Comparison of ENCODE assay signal across 10 cellular contexts in genomic region chr3:38038447-38038911, GRCh38. TPM values are rescaled to one million over a fixed set of nuclear protein-coding genes. Genes with fewer than 3 reads are reported as not detected.
DNase-seq lines count a peak whose midpoint lies in the region.
"Had no signal": no experiment of that assay in that cellular context is flagged by ENCODE, and none has a peak within 500 bp of the region (broad histone marks: within the 10 kb centered on the region; RNA-seq: fewer than 3 reads in every experiment).

No MANE protein-coding gene starts in this region.

- no CpG with 5 or more reads among the region's 5 CpGs for WGBS in mesendoderm (ENCODE audit: extremely low coverage, insufficient coverage, low lambda C conversion rate)

- H3K56ac ChIP-seq in mesendoderm (ENCODE audit: low read length) = no peak overlapping the region

- no peak overlapping the region for H3K4ac ChIP-seq in mesendoderm (ENCODE audit: low read depth, low read length)

- H2BK15ac ChIP-seq in mesendoderm (replicated peaks; ENCODE audit: low read depth) = no peak overlapping the region

- H3K23ac ChIP-seq in mesendoderm (ENCODE audit: low read length) = no peak overlapping the region

- H3K4me1 Mint-ChIP-seq in activated naive CD4-positive, alpha-beta T cell treated with anti-CD3 and anti-CD28 coated beads for 36 hours (ENCODE audit: low read depth) = peaks cover 28% of the 10 kb centered on the region

- DNase-seq in stimulated activated CD8-positive, alpha-beta memory T cell treated with anti-CD3 and anti-CD28 coated beads, Interleukin-12 subunit alpha, Interleukin-12 subunit beta, amount 100 ng/mL, for 1 hour (ENCODE audit: low read depth) = peak; percentile 18
- no peak for DNase-seq in stimulated activated CD8-positive, alpha-beta memory T cell treated with anti-CD3 and anti-CD28 coated beads, Interleukin-4, amount 100 ng/mL, for 48 hours
- peak; percentile 60 for DNase-seq in activated naive CD4-positive, alpha-beta T cell treated with anti-CD3 and anti-CD28 coated beads for 36 hours
- DNase-seq in mesendoderm = no peak
- no peak for DNase-seq in NCI-H2227 treated with DMSO at 0.1 percent for 48 hours (lab: John Stamatoyannopoulos, UW)
- DNase-seq in activated gamma-delta T cell (lab: John Stamatoyannopoulos, UW) = no peak
- DNase-seq in pons (ENCODE audit: low spot score) = no peak
- DNase-seq in UCSD-AML1 (lab: John Stamatoyannopoulos, UW; ENCODE audit: unreplicated experiment) = no peak

- H3K9ac ChIP-seq in mesendoderm (ENCODE audit: low read length) = no peak overlapping the region

- peaks cover 7% of the 10 kb centered on the region for H3K36me3 Mint-ChIP-seq in activated naive CD4-positive, alpha-beta T cell treated with anti-CD3 and anti-CD28 coated beads for 36 hours (ENCODE audit: low read depth)

- peak overlapping the region; percentile 66 for H3K4me3 Mint-ChIP-seq in activated naive CD4-positive, alpha-beta T cell treated with anti-CD3 and anti-CD28 coated beads for 36 hours

- CTCF ChIA-PET in activated naive CD4-positive, alpha-beta T cell treated with anti-CD3 and anti-CD28 coated beads for 36 hours (lab: Charles Lee) = interaction anchor here (0.6 to 1.5 kb wide), 3 partner anchors 14 to 73 kb away, joined by 3 to 7 read pairs (median 4); no protein-coding TSS in a partner anchor

- no peaks in the 10 kb centered on the region for H3K79me2 ChIP-seq in mesendoderm (ENCODE audit: control insufficient read depth, insufficient read depth, low read length)

- H3K4me2 ChIP-seq in mesendoderm (ENCODE audit: low read length) = no peak overlapping the region

- no peak overlapping the region for H4K5ac ChIP-seq in mesendoderm (ENCODE audit: low read length)

- H3K27ac Mint-ChIP-seq in activated naive CD4-positive, alpha-beta T cell treated with anti-CD3 and anti-CD28 coated beads for 36 hours = peak overlapping the region; percentile 88

- H3K36me3 ChIP-seq in mesendoderm (ENCODE audit: control insufficient read depth, insufficient read depth, low read length) = no peaks in the 10 kb centered on the region
- H3K36me3 ChIP-seq: BE2C, WERI-Rb-1 had no signal

- H3K27ac ChIP-seq in mesendoderm (ENCODE audit: low read depth, low read length) = no peak overlapping the region
- H3K27ac ChIP-seq: WERI-Rb-1 had no signal

- no peak overlapping the region for H2BK120ac ChIP-seq in mesendoderm (ENCODE audit: low read depth, low read length)

- peaks cover 4% of the 10 kb centered on the region for H3K27me3 Mint-ChIP-seq in activated naive CD4-positive, alpha-beta T cell treated with anti-CD3 and anti-CD28 coated beads for 36 hours (ENCODE audit: low read depth)

- intact Hi-C loops in activated naive CD4-positive, alpha-beta T cell treated with anti-CD3 and anti-CD28 coated beads for 36 hours (cut with micrococcal nuclease) = loop anchor here (1.0 to 5.0 kb wide), 2 partner anchors 16 to 414 kb away; partner anchors contain the start of gene ACVR2B

- no peaks in the 10 kb centered on the region for H3K79me1 ChIP-seq in mesendoderm (ENCODE audit: low read length)

- H2BK5ac ChIP-seq in mesendoderm (ENCODE audit: low read length) = no peak overlapping the region

- H3K4me3 ChIP-seq in mesendoderm (ENCODE audit: low read length) = no peak overlapping the region

- no peak overlapping the region for H3K18ac ChIP-seq in mesendoderm (ENCODE audit: low read length)

- H2AK5ac ChIP-seq in mesendoderm (ENCODE audit: low read length) = no peak overlapping the region

- peaks cover 9% of the 10 kb centered on the region for H3K27me3 ChIP-seq in mesendoderm (ENCODE audit: insufficient read depth, low read length, poor library complexity)
- H3K27me3 ChIP-seq: BE2C had no signal

- H4K8ac ChIP-seq in mesendoderm (ENCODE audit: low read depth, low read length) = peak overlapping the region; percentile 97

- peaks cover 10% of the 10 kb centered on the region for H3K9me3 Mint-ChIP-seq in activated naive CD4-positive, alpha-beta T cell treated with anti-CD3 and anti-CD28 coated beads for 36 hours

- peaks cover 4% of the 10 kb centered on the region for H3K4me1 ChIP-seq in mesendoderm (ENCODE audit: control insufficient read depth, low read depth, low read length)
- H3K4me1 ChIP-seq: BE2C had no signal

RNA-seq across cellular contexts. Expression of gene DLEC1, which starts 0.5 kb away (rescaled TPM):
- total RNA-seq in activated naive CD4-positive, alpha-beta T cell treated with anti-CD3 and anti-CD28 coated beads for 36 hours = under 1 TPM; 0.17 to 0.19 TPM
- polyA plus RNA-seq in mesendoderm (2013, experiment 1 of 2) = 0.28 TPM
- polyA plus RNA-seq in mesendoderm (2013, experiment 2 of 2) = 0.25 TPM

RNA-seq across cellular contexts. Expression of gene PLCD1, which starts 9.0 kb away (rescaled TPM):
- 10 to 100 TPM; 10.6 to 10.8 TPM for total RNA-seq in activated naive CD4-positive, alpha-beta T cell treated with anti-CD3 and anti-CD28 coated beads for 36 hours
- polyA plus RNA-seq in mesendoderm (2013, experiment 1 of 2) = 6.8 TPM
- 6.6 TPM for polyA plus RNA-seq in mesendoderm (2013, experiment 2 of 2)

RNA-seq across cellular contexts. Expression of gene VILL, which starts 47.9 kb away (rescaled TPM):
- 10 to 100 TPM; 13.7 to 14.2 TPM for total RNA-seq in activated naive CD4-positive, alpha-beta T cell treated with anti-CD3 and anti-CD28 coated beads for 36 hours
- polyA plus RNA-seq in mesendoderm (2013, experiment 1 of 2) = 1.9 TPM
- 2.2 TPM for polyA plus RNA-seq in mesendoderm (2013, experiment 2 of 2)

Comparison
In these comparisons a context has a peak if more than half of its experiments do, and no peak if none do; other contexts are left out.
1. DNase-seq: peak in stimulated activated CD8-positive, alpha-beta memory T cell treated with anti-CD3 and anti-CD28 coated beads, Interleukin-12 subunit alpha, Interleukin-12 subunit beta, amount 100 ng/mL, for 1 hour (single experiment) and activated naive CD4-positive, alpha-beta T cell treated with anti-CD3 and anti-CD28 coated beads for 36 hours (single experiment); none in stimulated activated CD8-positive, alpha-beta memory T cell treated with anti-CD3 and anti-CD28 coated beads, Interleukin-4, amount 100 ng/mL, for 48 hours (single experiment), mesendoderm (single experiment), NCI-H2227 treated with DMSO at 0.1 percent for 48 hours (single experiment), activated gamma-delta T cell (single experiment), pons (single experiment) and UCSD-AML1 (single experiment).